ENCODE assay signal across 1 cellular context in the genomic region with DNA sequence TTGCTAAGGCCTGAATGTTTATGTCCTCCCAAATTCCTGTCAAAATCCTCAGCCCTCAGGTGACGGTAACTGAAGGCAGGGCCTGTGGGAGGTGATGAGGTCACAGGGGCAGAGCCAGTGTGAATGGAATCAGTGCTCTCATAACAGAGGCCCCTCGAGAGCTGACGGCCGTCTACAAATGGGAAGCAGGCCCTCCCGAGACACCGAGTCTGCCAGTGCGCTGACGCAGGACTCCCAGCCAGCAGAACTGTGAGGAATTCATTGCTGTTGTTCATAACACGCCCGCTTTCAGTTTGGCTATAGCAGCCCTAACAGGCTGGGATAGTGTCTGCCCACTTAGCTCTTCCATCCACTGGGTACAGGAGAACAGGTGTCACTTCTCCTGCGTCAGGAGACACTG.
TF ChIP-seq lines count a peak whose summit lies in the region.

No MANE protein-coding gene starts in this region.

TF ChIP-seq in HepG2, 621 proteins besides CTCF, POLR2A, EP300 and RAD21:
- TF ChIP-seq ZNF616 (CRISPR knock-in tag; IDR thresholded peaks at IDR 0.05; ENCODE audit: low read depth) (no peak), HNF1A (IDR thresholded peaks at IDR 0.05; ENCODE audit: low read depth) (no peak), HNF1A (CRISPR knock-in tag; IDR thresholded peaks at IDR 0.05; ENCODE audit: borderline replicate concordance) (no peak), YY1 (IDR thresholded peaks at IDR 0.05; ENCODE audit: insufficient read depth, insufficient replicate concordance, low read depth, low read length) (no peak), ZNF136 (CRISPR knock-in tag; IDR thresholded peaks at IDR 0.05; ENCODE audit: low read depth) (no peak), NPAS2 (CRISPR knock-in tag; IDR thresholded peaks at IDR 0.05; ENCODE audit: borderline replicate concordance) (no peak), ZNF572 (CRISPR knock-in tag; IDR thresholded peaks at IDR 0.05) (no peak), CBFB (CRISPR knock-in tag; IDR thresholded peaks at IDR 0.05) (no peak), NR1H2 (CRISPR knock-in tag; IDR thresholded peaks at IDR 0.05; ENCODE audit: borderline replicate concordance, low read depth) (no peak), ZBTB10 (CRISPR knock-in tag; IDR thresholded peaks at IDR 0.05; ENCODE audit: borderline replicate concordance) (no peak), STAG1 (CRISPR knock-in tag; IDR thresholded peaks at IDR 0.05) (no peak), SPEN (CRISPR knock-in tag; IDR thresholded peaks at IDR 0.05; ENCODE audit: low read depth) (no peak)
- TF ChIP-seq, protein P1, sequence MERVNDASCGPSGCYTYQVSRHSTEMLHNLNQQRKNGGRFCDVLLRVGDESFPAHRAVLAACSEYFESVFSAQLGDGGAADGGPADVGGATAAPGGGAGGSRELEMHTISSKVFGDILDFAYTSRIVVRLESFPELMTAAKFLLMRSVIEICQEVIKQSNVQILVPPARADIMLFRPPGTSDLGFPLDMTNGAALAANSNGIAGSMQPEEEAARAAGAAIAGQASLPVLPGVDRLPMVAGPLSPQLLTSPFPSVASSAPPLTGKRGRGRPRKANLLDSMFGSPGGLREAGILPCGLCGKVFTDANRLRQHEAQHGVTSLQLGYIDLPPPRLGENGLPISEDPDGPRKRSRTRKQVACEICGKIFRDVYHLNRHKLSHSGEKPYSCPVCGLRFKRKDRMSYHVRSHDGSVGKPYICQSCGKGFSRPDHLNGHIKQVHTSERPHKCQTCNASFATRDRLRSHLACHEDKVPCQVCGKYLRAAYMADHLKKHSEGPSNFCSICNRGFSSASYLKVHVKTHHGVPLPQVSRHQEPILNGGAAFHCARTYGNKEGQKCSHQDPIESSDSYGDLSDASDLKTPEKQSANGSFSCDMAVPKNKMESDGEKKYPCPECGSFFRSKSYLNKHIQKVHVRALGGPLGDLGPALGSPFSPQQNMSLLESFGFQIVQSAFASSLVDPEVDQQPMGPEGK (CRISPR knock-in tag; IDR thresholded peaks at IDR 0.05), result no peak
- TF ChIP-seq, protein P2, sequence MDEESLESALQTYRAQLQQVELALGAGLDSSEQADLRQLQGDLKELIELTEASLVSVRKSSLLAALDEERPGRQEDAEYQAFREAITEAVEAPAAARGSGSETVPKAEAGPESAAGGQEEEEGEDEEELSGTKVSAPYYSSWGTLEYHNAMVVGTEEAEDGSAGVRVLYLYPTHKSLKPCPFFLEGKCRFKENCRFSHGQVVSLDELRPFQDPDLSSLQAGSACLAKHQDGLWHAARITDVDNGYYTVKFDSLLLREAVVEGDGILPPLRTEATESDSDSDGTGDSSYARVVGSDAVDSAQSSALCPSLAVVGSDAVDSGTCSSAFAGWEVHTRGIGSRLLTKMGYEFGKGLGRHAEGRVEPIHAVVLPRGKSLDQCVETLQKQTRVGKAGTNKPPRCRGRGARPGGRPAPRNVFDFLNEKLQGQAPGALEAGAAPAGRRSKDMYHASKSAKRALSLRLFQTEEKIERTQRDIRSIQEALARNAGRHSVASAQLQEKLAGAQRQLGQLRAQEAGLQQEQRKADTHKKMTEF (CRISPR knock-in tag; IDR thresholded peaks at IDR 0.05), result no peak
- TF ChIP-seq, protein P3, sequence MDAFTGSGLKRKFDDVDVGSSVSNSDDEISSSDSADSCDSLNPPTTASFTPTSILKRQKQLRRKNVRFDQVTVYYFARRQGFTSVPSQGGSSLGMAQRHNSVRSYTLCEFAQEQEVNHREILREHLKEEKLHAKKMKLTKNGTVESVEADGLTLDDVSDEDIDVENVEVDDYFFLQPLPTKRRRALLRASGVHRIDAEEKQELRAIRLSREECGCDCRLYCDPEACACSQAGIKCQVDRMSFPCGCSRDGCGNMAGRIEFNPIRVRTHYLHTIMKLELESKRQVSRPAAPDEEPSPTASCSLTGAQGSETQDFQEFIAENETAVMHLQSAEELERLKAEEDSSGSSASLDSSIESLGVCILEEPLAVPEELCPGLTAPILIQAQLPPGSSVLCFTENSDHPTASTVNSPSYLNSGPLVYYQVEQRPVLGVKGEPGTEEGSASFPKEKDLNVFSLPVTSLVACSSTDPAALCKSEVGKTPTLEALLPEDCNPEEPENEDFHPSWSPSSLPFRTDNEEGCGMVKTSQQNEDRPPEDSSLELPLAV (CRISPR knock-in tag; conservative IDR thresholded peaks at IDR 0.05; ENCODE audit: low read depth), result no peak
